Comparison of ENCODE assay signal across 8 cellular contexts in the genomic region with DNA sequence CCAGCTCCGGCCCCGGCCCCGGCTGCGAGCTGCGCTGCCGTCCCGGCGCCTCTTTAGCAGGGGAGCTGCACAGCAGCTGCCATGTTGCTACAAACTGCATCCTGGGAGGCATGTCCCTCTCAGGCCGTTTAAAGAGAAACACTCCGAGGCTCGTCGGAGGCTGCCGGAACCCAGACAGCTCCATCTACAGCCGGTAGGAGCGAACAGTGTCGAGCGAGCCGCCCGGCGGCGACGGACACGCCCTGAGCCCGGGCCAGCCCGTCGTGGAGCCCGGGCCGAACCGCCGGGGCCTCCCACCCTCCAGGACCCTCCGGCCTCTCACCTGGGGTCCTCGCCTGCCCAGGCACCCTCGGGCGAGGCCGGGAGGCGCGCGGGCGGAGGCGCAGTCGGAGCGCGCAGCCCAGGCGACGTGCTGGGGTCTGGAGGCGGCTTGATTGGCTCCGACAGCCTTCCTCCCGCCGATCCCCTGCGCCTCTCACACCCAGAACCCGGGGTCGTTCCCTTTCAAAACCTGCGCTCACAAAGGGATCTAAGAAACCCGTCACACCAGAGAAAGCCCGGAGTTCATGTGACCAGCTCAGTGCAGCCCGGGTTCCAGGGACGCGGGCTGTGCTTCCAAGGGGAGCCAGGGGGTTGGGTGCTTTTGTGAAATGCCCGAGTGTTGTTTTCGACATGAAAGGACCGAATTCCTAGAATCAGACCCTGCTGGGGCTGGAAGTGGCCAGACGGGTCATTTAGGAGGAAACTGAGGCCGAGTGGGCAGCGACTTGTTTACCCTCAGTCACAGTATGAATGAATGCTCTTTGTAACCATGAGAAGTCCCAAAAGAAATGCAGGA. TPM values are rescaled to one million over a fixed set of nuclear protein-coding genes. Genes with fewer than 3 reads are reported as not detected.
DNase-seq lines count a peak whose midpoint lies in the region; ATAC-seq and TF ChIP-seq lines count a peak whose summit lies in the region.

Gene ZNF777 (minus strand): TSS at position 570 of the 838 bp plus-strand sequence. CDS start 5,040 bp downstream, outside the sequence.

- TF ChIP-seq CTCF in AG09319 (IDR thresholded peaks at IDR 0.05; ENCODE audit: low read depth, low read length) (peak; percentile 51), choroid plexus epithelial cell (conservative IDR thresholded peaks at IDR 0.05; ENCODE audit: low read depth, low read length) (peak; percentile 62)

- DNase-seq in AG09319 (ENCODE audit: extremely low read depth, low read depth) = peak; percentile 62
- DNase-seq in NCI-H2227 treated with DMSO at 0.1 percent for 48 hours (lab: John Stamatoyannopoulos, UW) = peak; percentile 68
- DNase-seq in activated CD4-positive, alpha-beta T cell treated with anti-CD3 and anti-CD28 coated beads for 1 hour = peak; percentile 73
- peak; percentile 93 for DNase-seq in choroid plexus epithelial cell (ENCODE audit: low read depth)
- peak; percentile 83 to 87 for DNase-seq in left colon
- peak; percentile 86 for DNase-seq in stimulated activated CD4-positive, alpha-beta T cell treated with anti-CD3 and anti-CD28 coated beads, Interleukin-1b, Interleukin-23, amount 100 ng/mL, for 48 hours

- peak; percentile 96 for ATAC-seq in GM18870 (IDR thresholded peaks at IDR 0.05; ENCODE audit: unreplicated experiment)
- peak; percentile 98 for ATAC-seq in HG03108 (IDR thresholded peaks at IDR 0.05; ENCODE audit: unreplicated experiment)
- peak; percentile 100 for ATAC-seq in left colon

- peak within 1 kb of the TSS; percentile 64 for H3K4me3 ChIP-seq in choroid plexus epithelial cell (ENCODE audit: low read depth, low read length)

- intact Hi-C loops in left colon (cut with DNase I, micrococcal nuclease) = no loop called here

RNA-seq across cellular contexts. Expression of gene ZNF777, which starts in this region (rescaled TPM):
- 10 to 100 TPM in 1 of 2 donors, 1 to 10 TPM in 1; 10.0 to 10.3 TPM for total RNA-seq in left colon

Comparison
In these comparisons a context has a peak if more than half of its experiments do, and no peak if none do; other contexts are left out.
1. Peak in every context shown above with its lines: DNase-seq, ATAC-seq and H3K4me3 ChIP-seq.